In genomic region chr2:43831438-43832294, GRCh38 we compare ENCODE assay signal across 10 cellular contexts. TPM values are rescaled to one million over a fixed set of nuclear protein-coding genes. Genes with fewer than 3 reads are reported as not detected.
A peak's percentile ranks its signal among the peaks of the same experiment; 100 is the strongest.
DNase-seq lines count a peak whose midpoint lies in the region; ATAC-seq and TF ChIP-seq lines count a peak whose summit lies in the region.
"Had no signal": no experiment of that assay in that cellular context is flagged by ENCODE, and none has a peak within 500 bp of the region (broad histone marks: within the 10 kb centered on the region; RNA-seq: fewer than 3 reads in every experiment).

No MANE protein-coding gene starts in this region.

- no peak overlapping the region for H3K27ac ChIP-seq in ascending aorta
- no peak overlapping the region for H3K27ac ChIP-seq in spleen
- H3K27ac ChIP-seq: sigmoid colon, SJSA1 had no signal

- intact Hi-C loops in ascending aorta (cut with DNase I), result no loop called here
- intact Hi-C loops in spleen (cut with DNase I; ENCODE audit: low total_unique reads), result no loop called here

- 13 to 28% (median 13%) methylated on average over 22 to 56 of the region's 56 CpGs for WGBS in spleen, 5 donors

- H3K36me3 ChIP-seq in ascending aorta, result no peaks in the 10 kb centered on the region
- no peaks in the 10 kb centered on the region for H3K36me3 ChIP-seq in spleen
- H3K36me3 ChIP-seq: sigmoid colon, SJSA1 had no signal

- DNase-seq in NCI-H1105 (lab: John Stamatoyannopoulos, UW), result peak; percentile 22
- DNase-seq in ascending aorta (ENCODE audit: low spot score in 2 of 2), result no peak
- peak; percentile 26 for DNase-seq in iPS-NIHi7 (ENCODE audit: extremely low spot score)
- DNase-seq in spleen, result no peak
- no peak for DNase-seq in GM13977 (ENCODE audit: low spot score)
- DNase-seq: MM.1S, sigmoid colon had no signal

- H3K27me3 ChIP-seq in ascending aorta (no peaks in the 10 kb centered on the region), spleen (replicated peaks in 1 of 7) (peaks cover 0 to 62% (median 11%) of the 10 kb centered on the region in 7 donors)

- TF ChIP-seq POLR2A in spleen (IDR thresholded peaks at IDR 0.05), result no peak

- H3K9me3 ChIP-seq in ascending aorta, result no peaks in the 10 kb centered on the region
- H3K9me3 ChIP-seq in spleen, result no peaks in the 10 kb centered on the region
- H3K9me3 ChIP-seq: sigmoid colon had no signal

- H3K4me1 ChIP-seq in ascending aorta, result peaks cover 0 to 5% of the 10 kb centered on the region in 2 donors
- peaks cover 0 to 24% (median 6%) of the 10 kb centered on the region in 6 donors for H3K4me1 ChIP-seq in spleen
- H3K4me1 ChIP-seq: SJSA1 had no signal

- no peak for ATAC-seq in GM21576 (IDR thresholded peaks at IDR 0.05; ENCODE audit: unreplicated experiment)
- no peak for ATAC-seq in HG03159 (IDR thresholded peaks at IDR 0.05; ENCODE audit: unreplicated experiment)

- TF ChIP-seq CTCF in ascending aorta (IDR thresholded peaks at IDR 0.05), result no peak
- TF ChIP-seq CTCF in spleen (IDR thresholded peaks at IDR 0.05 in 8 of 11, conservative IDR thresholded peaks at IDR 0.05 in 3 of 11), result no peak
- TF ChIP-seq CTCF in GM13977 (IDR thresholded peaks at IDR 0.05; ENCODE audit: extremely low read depth, insufficient read depth, missing control alignments), result no peak

- in situ Hi-C loops in GM13977 (cut with MboI; ENCODE audit: low pct_unique_long_range_greater_than_20kb, low sequenced_read_pairs, unreplicated experiment), result no loop called here

- peak overlapping the region; percentile 33 to 43 for H3K4me3 ChIP-seq in ascending aorta
- H3K4me3 ChIP-seq in spleen, result peak overlapping the region in 5 of 8 donors; percentile 9 to 55 (median 12)
- H3K4me3 ChIP-seq: SJSA1 had no signal

RNA-seq across cellular contexts. Expression of gene ABCG5, which starts 7.0 kb away (rescaled TPM):
- 4.0 TPM for total RNA-seq in ascending aorta
- under 1 TPM in 3 of 7 donors, not detected in 4; 0.24 to 0.37 (median 0.26) TPM for total RNA-seq in spleen
- under 1 TPM in 1 of 3 donors, not detected in 2; 0.05 TPM for polyA plus RNA-seq in spleen
- total RNA-seq: sigmoid colon, SJSA1 had no signal

RNA-seq across cellular contexts. Expression of gene ABCG8, which starts 7.1 kb away (rescaled TPM):
- total RNA-seq in ascending aorta (not detected), spleen (under 1 TPM in 3 of 7 donors, not detected in 4; 0.20 to 0.46 (median 0.23) TPM)
- under 1 TPM in 2 of 3 donors, not detected in 1; 0.02 to 0.03 TPM for polyA plus RNA-seq in spleen
- total RNA-seq: sigmoid colon, SJSA1 had no signal

RNA-seq across cellular contexts. Expression of gene DYNC2LI1, which starts 57.8 kb away (rescaled TPM):
- total RNA-seq in ascending aorta (2.9 TPM), spleen (10 to 100 TPM in 6 of 7 donors, 1 to 10 TPM in 1; 8.5 to 32.4 (median 21.6) TPM)
- polyA plus RNA-seq in spleen, result 10 to 100 TPM in 2 of 3 donors, 1 to 10 TPM in 1; 9.6 to 13.4 (median 11.4) TPM

Comparison
In these comparisons a context has a peak if more than half of its experiments do, and no peak if none do; other contexts are left out.
1. DNase-seq: peak in NCI-H1105 (single experiment) and iPS-NIHi7 (single experiment); none in ascending aorta (0 of 2), spleen (single experiment) and GM13977 (single experiment).